Comparison of ENCODE assay signal across 26 cellular contexts in the genomic region with DNA sequence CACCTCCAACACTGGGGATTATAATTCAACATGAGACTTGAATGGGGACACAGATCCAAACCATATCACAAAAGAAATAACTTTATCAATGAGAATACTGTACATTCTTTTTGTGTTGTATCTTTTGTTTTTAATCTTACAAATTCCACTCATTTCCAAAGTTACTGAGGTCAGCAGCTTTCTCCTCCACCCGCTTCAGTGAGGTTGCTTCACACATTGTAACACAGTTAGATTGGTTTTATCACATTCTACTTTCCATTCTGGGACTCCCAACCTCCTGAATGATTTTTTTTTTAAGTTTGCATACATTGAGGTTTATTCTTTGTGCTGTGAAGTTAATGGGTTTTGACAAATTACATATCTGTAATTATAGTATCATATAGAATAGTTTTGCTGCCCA. TPM values are rescaled to one million over a fixed set of nuclear protein-coding genes. Genes with fewer than 3 reads are reported as not detected.
"Had no signal": no experiment of that assay in that cellular context is flagged by ENCODE, and none has a peak within 500 bp of the region (broad histone marks: within the 10 kb centered on the region; RNA-seq: fewer than 3 reads in every experiment).

No MANE protein-coding gene starts in this region.

- H3K4me1 Mint-ChIP-seq: neural progenitor cell; stimulated activated naive B cell treated with anti-CD40 and anti-IgM and Interleukin-4, amounts not matched to agents 10 μg/mL and 1 μg/mL and 100 μg/mL, for 72 hours had no signal

- H3K27ac ChIP-seq: dorsolateral prefrontal cortex, hepatocyte, left ventricle myocardium inferior, lower lobe of right lung, neural progenitor cell, parathyroid adenoma, psoas muscle, right lobe of liver, spleen, stomach had no signal

- H3K36me3 ChIP-seq: left ventricle myocardium inferior, lower lobe of right lung, neural progenitor cell, right lobe of liver, spleen, stomach had no signal

- H3K27me3 Mint-ChIP-seq: stimulated activated naive B cell treated with anti-CD40 and anti-IgM and Interleukin-4, amounts not matched to agents 10 μg/mL and 1 μg/mL and 100 μg/mL, for 72 hours had no signal

- H3K9me3 ChIP-seq: right lobe of liver had no signal

- H3K4me3 ChIP-seq: dorsolateral prefrontal cortex, hepatocyte, left ventricle myocardium inferior, lower lobe of right lung, neural progenitor cell, psoas muscle, right lobe of liver, spleen, stomach had no signal

- ATAC-seq: lower lobe of right lung; natural killer cell treated with Interleukin-12 subunit alpha and Interleukin-12 subunit beta and Interleukin-15 and Interleukin-18, amount 100 ng/mL, for 72 hours; psoas muscle; stimulated activated naive B cell treated with anti-CD40 and anti-IgM and Interleukin-4, amounts not matched to agents 10 μg/mL and 1 μg/mL and 100 μg/mL, for 72 hours had no signal

- H3K27me3 ChIP-seq: dorsolateral prefrontal cortex, hepatocyte, neural progenitor cell, right lobe of liver, spleen, stomach had no signal

- H3K27ac Mint-ChIP-seq: natural killer cell treated with Interleukin-12 subunit alpha and Interleukin-12 subunit beta and Interleukin-15 and Interleukin-18, amount 100 ng/mL, for 72 hours; neural progenitor cell; stimulated activated naive B cell treated with anti-CD40 and anti-IgM and Interleukin-4, amounts not matched to agents 10 μg/mL and 1 μg/mL and 100 μg/mL, for 72 hours had no signal

- H3K4me1 ChIP-seq: left ventricle myocardium inferior, lower lobe of right lung, neural progenitor cell, parathyroid adenoma, spleen had no signal

- DNase-seq: caudate nucleus; cortex of kidney; dorsolateral prefrontal cortex; effector CD8-positive, alpha-beta T cell; foreskin melanocyte; head of caudate nucleus; left ventricle myocardium inferior; lower lobe of right lung; mesenchymal stem cell; midbrain; nucleus accumbens; psoas muscle; retina; right lobe of liver; spleen; stimulated activated CD4-positive, alpha-beta T cell treated with anti-CD3 and anti-CD28 coated beads, Interleukin-15, amount 100 ng/mL, for 24 hours; stimulated activated CD4-positive, alpha-beta T cell treated with anti-CD3 and anti-CD28 coated beads, Interleukin-1b, Interleukin-23, amount 100 ng/mL, for 48 hours; stimulated activated CD4-positive, alpha-beta T cell treated with anti-CD3 and anti-CD28 coated beads, Interleukin-4, amount 100 ng/mL, for 24 hours; stimulated activated naive B cell treated with anti-CD40 and anti-IgM and Interleukin-4, amounts not matched to agents 10 μg/mL and 1 μg/mL and 100 μg/mL, for 72 hours; stomach; substantia nigra; trophoblast cell had no signal

- H3K4me3 Mint-ChIP-seq: natural killer cell treated with Interleukin-12 subunit alpha and Interleukin-12 subunit beta and Interleukin-15 and Interleukin-18, amount 100 ng/mL, for 72 hours; neural progenitor cell; stimulated activated naive B cell treated with anti-CD40 and anti-IgM and Interleukin-4, amounts not matched to agents 10 μg/mL and 1 μg/mL and 100 μg/mL, for 72 hours had no signal

RNA-seq across cellular contexts. Expression of gene DDAH1, which starts 43.8 kb away (rescaled TPM):
- total RNA-seq: natural killer cell treated with Interleukin-12 subunit alpha and Interleukin-12 subunit beta and Interleukin-15 and Interleukin-18, amount 100 ng/mL, for 72 hours had no signal
